ENCODE assay signal across 16 cellular contexts in the genomic region with DNA sequence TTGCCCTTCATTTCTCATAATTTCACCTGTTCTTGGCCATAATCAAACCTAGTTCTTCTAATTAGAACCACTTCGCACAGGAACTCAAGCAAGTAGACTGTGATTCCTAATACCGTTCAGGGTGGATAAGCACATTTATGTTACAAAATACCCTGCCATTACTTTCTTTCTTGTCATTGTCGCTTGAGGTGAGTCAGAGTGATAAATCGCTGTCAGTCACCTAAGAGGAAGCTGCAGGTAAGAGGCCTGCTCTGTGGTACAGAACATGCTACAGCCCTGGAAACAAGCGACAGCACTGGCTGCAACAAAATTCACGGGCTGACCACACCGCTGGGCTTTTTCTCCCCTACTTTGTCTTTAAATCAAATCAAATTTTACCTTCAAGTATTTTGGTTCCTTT.
"Had no signal": no experiment of that assay in that cellular context is flagged by ENCODE, and none has a peak within 500 bp of the region (broad histone marks: within the 10 kb centered on the region; RNA-seq: fewer than 3 reads in every experiment).

No MANE protein-coding gene starts in this region.

- H3K4me3 ChIP-seq: mucosa of descending colon, spleen, testis had no signal

- H3K9ac ChIP-seq: parathyroid adenoma had no signal

- H3K9me3 Mint-ChIP-seq: activated T-helper 1 cell treated with anti-CD3 and anti-CD28 coated beads, Interleukin-12 subunit alpha, Interleukin-12 subunit beta, Interleukin-2, Interleukin-4 antibody, amounts not matched to agents 30 ng/mL and 10 ng/mL and 1 ng/mL, durations not matched to agents 14 hours and 24 hours and 36 hours; immature natural killer cell; naive thymus-derived CD4-positive, alpha-beta T cell; stimulated activated memory B cell treated with anti-CD40 and anti-IgM and Interleukin-4, amounts not matched to agents 10 μg/mL and 1 μg/mL and 100 μg/mL, for 72 hours had no signal

- H3K4me3 Mint-ChIP-seq: activated naive CD8-positive, alpha-beta T cell; activated T-helper 1 cell treated with anti-CD3 and anti-CD28 coated beads, Interleukin-12 subunit alpha, Interleukin-12 subunit beta, Interleukin-2, Interleukin-4 antibody, amounts not matched to agents 30 ng/mL and 10 ng/mL and 1 ng/mL, durations not matched to agents 14 hours and 24 hours and 36 hours; immature natural killer cell; naive thymus-derived CD4-positive, alpha-beta T cell; stimulated activated memory B cell treated with anti-CD40 and anti-IgM and Interleukin-4, amounts not matched to agents 10 μg/mL and 1 μg/mL and 100 μg/mL, for 72 hours had no signal

- H3K36me3 ChIP-seq: WERI-Rb-1 had no signal

- DNase-seq: activated CD4-positive, alpha-beta T cell treated with anti-CD3 and anti-CD28 coated beads for 1 hour; cerebellar nuclear complex; cortex of kidney; immature natural killer cell; left ventricle myocardium superior; mucosa of descending colon; naive thymus-derived CD4-positive, alpha-beta T cell; spleen; stimulated activated CD4-positive, alpha-beta T cell treated with anti-CD3 and anti-CD28 coated beads, Interleukin-4, amount 100 ng/mL, for 4 hours; T-helper 2 cell; testis; WERI-Rb-1 had no signal

- H3K27ac ChIP-seq: parathyroid adenoma, spleen, testis, WERI-Rb-1 had no signal

- ATAC-seq: left ventricle myocardium superior; mucosa of descending colon; naive thymus-derived CD4-positive, alpha-beta T cell; stimulated activated memory B cell treated with anti-CD40 and anti-IgM and Interleukin-4, amounts not matched to agents 10 μg/mL and 1 μg/mL and 100 μg/mL, for 72 hours had no signal

- H2AFZ ChIP-seq: parathyroid adenoma had no signal

- H3K27me3 Mint-ChIP-seq: activated naive CD8-positive, alpha-beta T cell; naive thymus-derived CD4-positive, alpha-beta T cell; stimulated activated memory B cell treated with anti-CD40 and anti-IgM and Interleukin-4, amounts not matched to agents 10 μg/mL and 1 μg/mL and 100 μg/mL, for 72 hours had no signal

- H3K4me1 ChIP-seq: parathyroid adenoma, testis had no signal

- H3K9me3 ChIP-seq: mucosa of descending colon, spleen, testis had no signal

- H3K27me3 ChIP-seq: spleen, testis had no signal

- H3K79me2 ChIP-seq: parathyroid adenoma had no signal

- H3K4me1 Mint-ChIP-seq: stimulated activated memory B cell treated with anti-CD40 and anti-IgM and Interleukin-4, amounts not matched to agents 10 μg/mL and 1 μg/mL and 100 μg/mL, for 72 hours had no signal

- H3K27ac Mint-ChIP-seq: activated naive CD8-positive, alpha-beta T cell; activated T-helper 1 cell treated with anti-CD3 and anti-CD28 coated beads, Interleukin-12 subunit alpha, Interleukin-12 subunit beta, Interleukin-2, Interleukin-4 antibody, amounts not matched to agents 30 ng/mL and 10 ng/mL and 1 ng/mL, durations not matched to agents 14 hours and 24 hours and 36 hours; immature natural killer cell; naive thymus-derived CD4-positive, alpha-beta T cell; stimulated activated memory B cell treated with anti-CD40 and anti-IgM and Interleukin-4, amounts not matched to agents 10 μg/mL and 1 μg/mL and 100 μg/mL, for 72 hours had no signal
